Comparison of ENCODE assay signal across 3 cellular contexts in genomic region chr16:1071561-1072225, GRCh38.
TF ChIP-seq lines count a peak whose summit lies in the region.

No MANE protein-coding gene starts in this region.

TF ChIP-seq in A549, 52 proteins besides CTCF, POLR2A, EP300 and RAD21:
- TF ChIP-seq CEBPB (IDR thresholded peaks at IDR 0.05) (no peak), HDAC2 (IDR thresholded peaks at IDR 0.05) (no peak), ATOH8 (CRISPR knock-in tag; IDR thresholded peaks at IDR 0.05; ENCODE audit: low read depth) (no peak), TFCP2L1 (CRISPR knock-in tag; IDR thresholded peaks at IDR 0.05) (no peak), JUNB (IDR thresholded peaks at IDR 0.05) (no peak), NFE2L2 (conservative IDR thresholded peaks at IDR 0.05; ENCODE audit: low read length) (no peak), EHF (CRISPR knock-in tag; IDR thresholded peaks at IDR 0.05) (no peak), RNF2 (IDR thresholded peaks at IDR 0.05; ENCODE audit: borderline replicate concordance, low read depth) (no peak), USF2 (IDR thresholded peaks at IDR 0.05) (no peak), CBX8 (IDR thresholded peaks at IDR 0.05) (no peak), HEYL (CRISPR knock-in tag; IDR thresholded peaks at IDR 0.05) (no peak), CHD2 (IDR thresholded peaks at IDR 0.05; ENCODE audit: low read length, partially characterized antibody) (no peak), BCL3 (IDR thresholded peaks at IDR 0.05) (no peak), MYC (IDR thresholded peaks at IDR 0.05; ENCODE audit: borderline replicate concordance, low read length) (no peak)

TF ChIP-seq in HCT116, 20 proteins besides CTCF, POLR2A, EP300 and RAD21:
- TF ChIP-seq ZNF274 (IDR thresholded peaks at IDR 0.05; ENCODE audit: low read depth, low read length), result no peak
- TF ChIP-seq ZFX (IDR thresholded peaks at IDR 0.05), result no peak
- TF ChIP-seq MAX (IDR thresholded peaks at IDR 0.05), result no peak
- no peak for TF ChIP-seq SP1 (IDR thresholded peaks at IDR 0.05; ENCODE audit: low read depth)
- TF ChIP-seq ZBTB33 (IDR thresholded peaks at IDR 0.05; ENCODE audit: extremely low read depth, insufficient replicate concordance, low read length), result no peak
- no peak for TF ChIP-seq EZH2 (IDR thresholded peaks at IDR 0.05)
- TF ChIP-seq CBX3 (IDR thresholded peaks at IDR 0.05; ENCODE audit: low read depth), result no peak
- no peak for TF ChIP-seq TCF7L2 (IDR thresholded peaks at IDR 0.05; ENCODE audit: borderline replicate concordance, extremely low read depth, insufficient read depth, insufficient read length)
- no peak for TF ChIP-seq EGR1 (IDR thresholded peaks at IDR 0.05; ENCODE audit: low read depth)
- no peak for TF ChIP-seq CEBPB (IDR thresholded peaks at IDR 0.05; ENCODE audit: low read depth)
- TF ChIP-seq ATF3 (IDR thresholded peaks at IDR 0.05), result no peak
- no peak for TF ChIP-seq SRF (IDR thresholded peaks at IDR 0.05; ENCODE audit: low read depth)
- no peak for TF ChIP-seq SIN3A (IDR thresholded peaks at IDR 0.05; ENCODE audit: low read depth)
- TF ChIP-seq YY1 (IDR thresholded peaks at IDR 0.05; ENCODE audit: extremely low read depth, insufficient replicate concordance, low read depth, low read length), result no peak
- no peak for TF ChIP-seq REST (IDR thresholded peaks at IDR 0.05; ENCODE audit: low read depth)
- no peak for TF ChIP-seq POLR2AphosphoS5 (IDR thresholded peaks at IDR 0.05; ENCODE audit: low read depth, low read length)
- no peak for TF ChIP-seq FOSL1 (IDR thresholded peaks at IDR 0.05; ENCODE audit: low read depth)
- no peak for TF ChIP-seq ELF1 (IDR thresholded peaks at IDR 0.05; ENCODE audit: borderline replicate concordance, low read depth)
- no peak for TF ChIP-seq EZH2phosphoT487 (IDR thresholded peaks at IDR 0.05; ENCODE audit: borderline replicate concordance)
TF ChIP-seq in HCT116: peak in this region for 0.

TF ChIP-seq in H1, 55 proteins besides CTCF, POLR2A, EP300 and RAD21:
- TF ChIP-seq NANOG (IDR thresholded peaks at IDR 0.05; ENCODE audit: insufficient read depth, low read depth, low read length, poor library complexity, severe bottlenecking), result no peak
- no peak for TF ChIP-seq FOSL1 (IDR thresholded peaks at IDR 0.05; ENCODE audit: insufficient read depth, low read depth, low read length)
- no peak for TF ChIP-seq TBP (IDR thresholded peaks at IDR 0.05; ENCODE audit: low read depth, low read length)
- TF ChIP-seq HDAC2 (IDR thresholded peaks at IDR 0.05; ENCODE audit: borderline replicate concordance in 1 of 2, low read depth in 2 of 2, low read length in 2 of 2), result no peak
- no peak for TF ChIP-seq TAF1 (IDR thresholded peaks at IDR 0.05; ENCODE audit: low read depth, low read length)
- TF ChIP-seq TEAD4 (IDR thresholded peaks at IDR 0.05; ENCODE audit: low read depth, low read length), result no peak
